Comparison of ENCODE assay signal across 1 cellular context in genomic region chr1:156212130-156212529, GRCh38.
TF ChIP-seq lines count a peak whose summit lies in the region.

No MANE protein-coding gene starts in this region.

TF ChIP-seq in HepG2, 621 proteins besides CTCF, POLR2A, EP300 and RAD21:
- TF ChIP-seq ZC3H4 (CRISPR knock-in tag; IDR thresholded peaks at IDR 0.05; ENCODE audit: borderline replicate concordance), result 0 out of 2 replicates have a peak, but pooled peaks have one; percentile 51
- TF ChIP-seq PCBP2 (optimal IDR thresholded peaks at IDR 0.05; ENCODE audit: low read depth, low read length, poor library complexity, severe bottlenecking), result no peak
TF ChIP-seq in HepG2: peak in this region for 1.
